ENCODE assay signal across 8 cellular contexts in genomic region chr2:43106767-43107527, GRCh38.
DNase-seq lines count a peak whose midpoint lies in the region; ATAC-seq and TF ChIP-seq lines count a peak whose summit lies in the region.

No MANE protein-coding gene starts in this region.

- CTCF ChIA-PET in IMR-90 (lab: Yijun Ruan, JAX) = no interaction called here

- dilution Hi-C loops in IMR-90 (cut with HindIII; ENCODE audit: low sequenced_read_pairs, unreplicated experiment) = no loop called here

- H3K79me1 ChIP-seq in IMR-90 (ENCODE audit: low read depth in 1 of 2, low read length in 2 of 2) = 0 out of 4 replicates have a peak, but pooled peaks cover 0 to 7% of the 10 kb centered on the region in 2 experiments

- no peaks in the 10 kb centered on the region for H4K20me1 ChIP-seq in IMR-90 (ENCODE audit: insufficient read depth, low read length)

- peak overlapping the region; percentile 96 for H4K91ac ChIP-seq in IMR-90 (ENCODE audit: insufficient read depth, low read depth, low read length)

- intact Hi-C loops in IMR-90 (cut with micrococcal nuclease) = loop anchor here (1.0 to 10.0 kb wide), 2 partner anchors 111 to 142 kb away; no protein-coding TSS in a partner anchor
- intact Hi-C loops in breast epithelium (cut with DNase I; ENCODE audit: low total_unique reads) = no loop called here

- TF ChIP-seq POLR2A in IMR-90 (IDR thresholded peaks at IDR 0.05; ENCODE audit: low read depth, low read length) (no peak), breast epithelium (IDR thresholded peaks at IDR 0.05) (no peak)

- peak overlapping the region; percentile 94 for H3K27ac ChIP-seq in IMR-90 (ENCODE audit: insufficient read depth, low read length)
- H3K27ac ChIP-seq in breast epithelium = peak overlapping the region; percentile 62 to 93

- H3K4me1 ChIP-seq in IMR-90 (ENCODE audit: control insufficient read depth, insufficient read depth, low read length) (peaks cover 53% of the 10 kb centered on the region), breast epithelium (peaks cover 5 to 14% of the 10 kb centered on the region in 2 donors), mucosa of stomach (ENCODE audit: control insufficient read depth, insufficient read depth, low read length) (peaks cover 26% of the 10 kb centered on the region)

- H3K4me2 ChIP-seq in IMR-90 (ENCODE audit: low read depth, low read length) = no peak overlapping the region

- peak overlapping the region; percentile 81 for H3K18ac ChIP-seq in IMR-90 (ENCODE audit: low read depth, low read length)

- H3K9ac ChIP-seq in IMR-90 (ENCODE audit: low read depth, low read length) (peak overlapping the region; percentile 63; the same call in 1 of the 2 replicates), mucosa of stomach (ENCODE audit: low read length) (peak overlapping the region; percentile 38)

- H2BK20ac ChIP-seq in IMR-90 (ENCODE audit: low read depth, low read length) = peak overlapping the region; percentile 96

- POLR2A ChIA-PET in IMR-90 (lab: Charles Lee; ENCODE audit: unreplicated experiment) = no interaction called here

- BruUV-seq in IMR-90 (replicated peaks; lab: Mats Ljungman, UMichigan) = no TSS peak

- DNase-seq in Ammon's horn (ENCODE audit: low spot score) = peak; percentile 81
- DNase-seq in IMR-90 = no peak
- no peak for DNase-seq in breast epithelium (ENCODE audit: low spot score in 2 of 2)
- DNase-seq in stimulated activated CD4-positive, alpha-beta T cell treated with anti-CD3 and anti-CD28 coated beads, Interleukin-15, amount 100 ng/mL, for 24 hours = no peak
- DNase-seq in NCI-H2081 (lab: John Stamatoyannopoulos, UW) = no peak
- DNase-seq in NCI-H2171 (lab: John Stamatoyannopoulos, UW) = no peak

- in situ Hi-C loops in IMR-90 (cut with MboI; ENCODE audit: low sequenced_read_pairs) = no loop called here

- WGBS in IMR-90 (ENCODE audit: extremely low coverage in 2 of 2, insufficient read length in 1 of 2), 2 experiments = 86% methylated on average over 4 of the region's 9 CpGs; no CpG with 5 or more reads in 1 of the 2 experiments

- peak overlapping the region; percentile 95 for H3K4ac ChIP-seq in IMR-90 (ENCODE audit: low read depth, low read length)

- no peak overlapping the region for H3K4me3 ChIP-seq in IMR-90 (ENCODE audit: insufficient read depth, low read depth, low read length)
- H3K4me3 ChIP-seq in breast epithelium = no peak overlapping the region
- H3K4me3 ChIP-seq in mucosa of stomach (ENCODE audit: low read length) = no peak overlapping the region

- peak overlapping the region; percentile 81 for H2AFZ ChIP-seq in IMR-90 (replicated peaks; ENCODE audit: low read length, poor library complexity)

- peak overlapping the region; percentile 94 for H3K14ac ChIP-seq in IMR-90 (replicated peaks; ENCODE audit: low read depth, low read length)

- H4K5ac ChIP-seq in IMR-90 (ENCODE audit: low read depth, low read length) = peak overlapping the region; percentile 80

- TF ChIP-seq CTCF in IMR-90 (conservative IDR thresholded peaks at IDR 0.05; ENCODE audit: low read depth, low read length) (no peak), breast epithelium (IDR thresholded peaks at IDR 0.05) (no peak)

- peak overlapping the region; percentile 94 for H2BK120ac ChIP-seq in IMR-90 (ENCODE audit: low read depth, low read length)

- H2BK15ac ChIP-seq in IMR-90 (ENCODE audit: low read depth, low read length) = peak overlapping the region; percentile 88

- no peaks in the 10 kb centered on the region for H3K27me3 ChIP-seq in IMR-90 (ENCODE audit: control insufficient read depth, insufficient read depth, low read length)
- no peaks in the 10 kb centered on the region for H3K27me3 ChIP-seq in breast epithelium
- no peaks in the 10 kb centered on the region for H3K27me3 ChIP-seq in mucosa of stomach (ENCODE audit: control insufficient read depth, insufficient read depth, low read length)

- H3K36me3 ChIP-seq in IMR-90 (ENCODE audit: control insufficient read depth, insufficient read depth, low read length) = no peaks in the 10 kb centered on the region
- H3K36me3 ChIP-seq in breast epithelium = no peaks in the 10 kb centered on the region
- no peaks in the 10 kb centered on the region for H3K36me3 ChIP-seq in mucosa of stomach (ENCODE audit: control insufficient read depth, insufficient read depth, low read length)

- peaks cover 34% of the 10 kb centered on the region for H3K9me1 ChIP-seq in IMR-90 (ENCODE audit: insufficient read depth, low read length)

- peak overlapping the region; percentile 94 for H4K8ac ChIP-seq in IMR-90 (ENCODE audit: low read depth in 2 of 2, low read length in 2 of 2)

- peak overlapping the region; percentile 97 for H2AK5ac ChIP-seq in IMR-90 (ENCODE audit: low read depth, low read length)

- peak overlapping the region; percentile 70 for H3K23ac ChIP-seq in IMR-90 (ENCODE audit: low read depth, low read length)

- H3K9me3 ChIP-seq in IMR-90 (ENCODE audit: control insufficient read depth, insufficient read depth, low read length) (no peaks in the 10 kb centered on the region), breast epithelium (no peaks in the 10 kb centered on the region), mucosa of stomach (ENCODE audit: control insufficient read depth, low read length) (no peaks in the 10 kb centered on the region)

- ATAC-seq in IMR-90 (ENCODE audit: low read depth) (no peak), GM19023 (IDR thresholded peaks at IDR 0.05; ENCODE audit: unreplicated experiment) (no peak)

- TF ChIP-seq RAD21 in IMR-90 (IDR thresholded peaks at IDR 0.05; ENCODE audit: low read length) = no peak

- peak overlapping the region; percentile 83 for H2AK9ac ChIP-seq in IMR-90 (replicated peaks; ENCODE audit: low read depth, low read length, poor library complexity)

- H2BK5ac ChIP-seq in IMR-90 (ENCODE audit: low read depth, low read length, poor library complexity, severe bottlenecking) = peak overlapping the region; percentile 28

- H3K56ac ChIP-seq in IMR-90 (ENCODE audit: extremely low read depth, insufficient read depth, low read length) = no peak overlapping the region; the same call in 1 of the 2 replicates

TF ChIP-seq in IMR-90, 13 proteins besides CTCF, POLR2A, EP300 and RAD21:
- TF ChIP-seq BHLHE40 (IDR thresholded peaks at IDR 0.05; ENCODE audit: low read depth, low read length) (no peak), CEBPB (IDR thresholded peaks at IDR 0.05; ENCODE audit: low read depth, low read length) (no peak), NFE2L2 (IDR thresholded peaks at IDR 0.05; ENCODE audit: low read depth, low read length) (no peak), FOS (IDR thresholded peaks at IDR 0.05; ENCODE audit: low read depth, low read length) (no peak), MAFK (IDR thresholded peaks at IDR 0.05; ENCODE audit: low read depth, low read length) (no peak), SMC3 (IDR thresholded peaks at IDR 0.05; ENCODE audit: low read depth, low read length) (no peak), ELK1 (IDR thresholded peaks at IDR 0.05; ENCODE audit: borderline replicate concordance, low read depth, low read length) (no peak), RCOR1 (IDR thresholded peaks at IDR 0.05; ENCODE audit: insufficient replicate concordance, low read length) (no peak), RFX5 (IDR thresholded peaks at IDR 0.05; ENCODE audit: low read depth, low read length) (no peak), CHD1 (IDR thresholded peaks at IDR 0.05; ENCODE audit: low read depth, low read length) (no peak), MXI1 (IDR thresholded peaks at IDR 0.05; ENCODE audit: borderline replicate concordance, low read depth, low read length) (no peak), MAZ (IDR thresholded peaks at IDR 0.05; ENCODE audit: borderline replicate concordance, low read depth, low read length) (no peak)
- TF ChIP-seq, protein P1, sequence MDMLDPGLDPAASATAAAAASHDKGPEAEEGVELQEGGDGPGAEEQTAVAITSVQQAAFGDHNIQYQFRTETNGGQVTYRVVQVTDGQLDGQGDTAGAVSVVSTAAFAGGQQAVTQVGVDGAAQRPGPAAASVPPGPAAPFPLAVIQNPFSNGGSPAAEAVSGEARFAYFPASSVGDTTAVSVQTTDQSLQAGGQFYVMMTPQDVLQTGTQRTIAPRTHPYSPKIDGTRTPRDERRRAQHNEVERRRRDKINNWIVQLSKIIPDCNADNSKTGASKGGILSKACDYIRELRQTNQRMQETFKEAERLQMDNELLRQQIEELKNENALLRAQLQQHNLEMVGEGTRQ (IDR thresholded peaks at IDR 0.05; ENCODE audit: low read depth, low read length) = no peak
